In the genomic region with DNA sequence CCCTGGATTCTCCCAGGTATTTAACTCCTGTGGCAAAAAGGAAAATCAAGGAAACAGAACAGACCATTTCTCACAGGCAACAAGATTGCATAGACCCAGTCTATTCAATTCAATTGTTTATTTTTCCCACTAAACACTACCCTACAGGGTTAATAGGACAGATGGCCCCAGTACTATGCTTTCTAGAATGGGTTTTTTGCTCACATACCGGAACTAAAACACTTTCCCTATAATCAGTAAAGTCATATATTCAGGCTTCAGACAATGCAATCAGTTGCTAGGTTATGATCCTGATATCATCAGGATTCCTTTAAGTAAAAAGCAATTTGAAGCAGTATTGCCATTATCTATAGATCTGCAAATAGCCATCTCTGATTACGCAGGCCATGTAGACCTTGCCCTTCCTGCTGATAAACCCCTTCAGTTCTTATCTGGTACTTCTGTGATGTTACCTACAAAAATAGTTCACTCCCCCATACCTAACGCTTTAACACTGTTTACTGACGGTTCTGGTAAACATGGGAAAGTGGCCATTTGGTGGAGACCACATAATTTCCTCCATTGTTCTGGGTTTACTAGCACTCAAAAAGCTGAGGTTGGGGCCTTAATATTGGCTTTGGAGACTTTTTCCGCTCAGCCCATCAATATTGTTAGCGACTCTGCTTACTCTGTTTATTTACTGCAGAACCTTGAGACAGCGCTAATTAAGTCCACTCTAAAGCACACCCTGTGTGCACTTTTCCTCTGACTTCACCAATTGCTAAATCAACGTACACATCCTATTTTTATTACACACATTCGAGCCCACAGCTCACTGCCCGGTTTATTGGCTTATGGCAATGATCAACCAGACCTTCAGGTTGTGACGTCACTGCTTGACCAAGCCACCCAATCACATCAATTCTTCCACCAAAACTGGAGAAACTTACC, we compare ENCODE assay signal across 23 cellular contexts.
"Had no signal": no experiment of that assay in that cellular context is flagged by ENCODE, and none has a peak within 500 bp of the region (broad histone marks: within the 10 kb centered on the region; RNA-seq: fewer than 3 reads in every experiment).

No MANE protein-coding gene starts in this region.

- H3K4me3 ChIP-seq: heart left ventricle, left lung, lower lobe of right lung, spleen, testis had no signal

- H3K4me1 ChIP-seq: heart left ventricle, left lung, lower lobe of right lung, spleen, testis had no signal

- DNase-seq: activated CD4-positive, alpha-beta T cell treated with anti-CD3 and anti-CD28 coated beads for 4 hours; activated CD4-positive, alpha-beta T cell treated with anti-CD3 and anti-CD28 coated beads, Interleukin-2, amount 50 U/mL, for 48 hours; activated CD4-positive, CD25-positive, alpha-beta regulatory T cell; activated CD8-positive, alpha-beta memory T cell treated with anti-CD3 and anti-CD28 coated beads for 24 hours; activated CD8-positive, alpha-beta memory T cell treated with anti-CD3 and anti-CD28 coated beads, Interleukin-2, amount 50 U/mL, for 4 hours; activated gamma-delta T cell treated with Interleukin-2 at 50 U/mL for 16 hours; activated naive CD4-positive, alpha-beta T cell treated with anti-CD3 and anti-CD28 coated beads, Interleukin-2, amount 50 U/mL, for 16 hours; activated T-cell treated with anti-CD3 and anti-CD28 coated beads, Interleukin-2, amount 50 U/mL, for 24 hours; amniotic stem cell; brain microvascular endothelial cell; foreskin fibroblast; heart left ventricle; kidney glomerular epithelial cell; left lung; lower lobe of right lung; mesenchymal stem cell; posterior cingulate gyrus; right cardiac atrium; spleen; stimulated activated CD4-positive, alpha-beta T cell treated with anti-CD3 and anti-CD28 coated beads, Interleukin-2, amount 100 ng/mL, for 48 hours; stimulated activated naive CD4-positive, alpha-beta T cell treated with Interleukin-2 at 50 U/mL for 16 hours; testis; trophoblast cell had no signal

- H3K27ac ChIP-seq: brain microvascular endothelial cell, heart left ventricle, left lung, lower lobe of right lung, spleen, testis had no signal

- H3K9me3 ChIP-seq: testis had no signal

- H3K27me3 ChIP-seq: brain microvascular endothelial cell, heart left ventricle, left lung, spleen, testis had no signal

- H3K36me3 ChIP-seq: brain microvascular endothelial cell, heart left ventricle, left lung, lower lobe of right lung, spleen had no signal
